25 cellular contexts compared by ENCODE assay signal in genomic region chr2:144541411-144541810, GRCh38.
"Had no signal": no experiment of that assay in that cellular context is flagged by ENCODE, and none has a peak within 500 bp of the region (broad histone marks: within the 10 kb centered on the region; RNA-seq: fewer than 3 reads in every experiment).

No MANE protein-coding gene starts in this region.

- H3K27me3 ChIP-seq: ascending aorta, gastrocnemius medialis, transverse colon had no signal

- FAIRE-seq: urothelium cell line had no signal

- H3K4me1 ChIP-seq: ascending aorta, gastrocnemius medialis, transverse colon had no signal

- H3K27me3 Mint-ChIP-seq: central memory CD8-positive, alpha-beta T cell had no signal

- H3K36me3 Mint-ChIP-seq: activated CD8-positive, alpha-beta memory T cell treated with anti-CD3 and anti-CD28 coated beads, Interleukin-2, amount 10 ng/mL, durations not matched to agents 7 days and 5 days; activated naive CD4-positive, alpha-beta T cell treated with anti-CD3 and anti-CD28 coated beads, Interleukin-2, amount 50 U/mL, for 24 hours had no signal

- H3K4me1 Mint-ChIP-seq: activated CD4-positive, alpha-beta T cell treated with anti-CD3 and anti-CD28 coated beads, Interleukin-2, amount 10 ng/mL, durations not matched to agents 24 days and 14 days; activated CD8-positive, alpha-beta memory T cell treated with anti-CD3 and anti-CD28 coated beads, Interleukin-2, amount 10 ng/mL, durations not matched to agents 7 days and 5 days; activated naive CD4-positive, alpha-beta T cell treated with anti-CD3 and anti-CD28 coated beads, Interleukin-2, amount 50 U/mL, for 24 hours; central memory CD8-positive, alpha-beta T cell; T-helper 17 cell had no signal

- H3K4me3 Mint-ChIP-seq: activated CD4-positive, alpha-beta T cell treated with anti-CD3 and anti-CD28 coated beads, Interleukin-2, amount 10 ng/mL, durations not matched to agents 24 days and 14 days; activated CD8-positive, alpha-beta memory T cell treated with anti-CD3 and anti-CD28 coated beads, Interleukin-2, amount 10 ng/mL, durations not matched to agents 7 days and 5 days; activated CD8-positive, alpha-beta T cell treated with anti-CD3 and anti-CD28 coated beads for 36 hours; activated naive CD4-positive, alpha-beta T cell treated with anti-CD3 and anti-CD28 coated beads, Interleukin-2, amount 50 U/mL, for 24 hours; central memory CD8-positive, alpha-beta T cell; neural crest cell; stimulated activated naive B cell treated with anti-CD40 and anti-IgM and Interleukin-4, amounts not matched to agents 10 μg/mL and 1 μg/mL and 100 μg/mL, for 72 hours; T-helper 17 cell had no signal

- ATAC-seq: activated CD4-positive, CD25-positive, alpha-beta regulatory T cell treated with anti-CD3 and anti-CD28 coated beads, Interleukin-2, amount 50 U/mL, for 24 hours; activated CD8-positive, alpha-beta memory T cell treated with anti-CD3 and anti-CD28 coated beads, Interleukin-2, amount 10 ng/mL, durations not matched to agents 7 days and 5 days; activated CD8-positive, alpha-beta T cell treated with anti-CD3 and anti-CD28 coated beads for 36 hours; gastrocnemius medialis; left cardiac atrium; sciatic nerve; stimulated activated naive B cell treated with anti-CD40 and anti-IgM and Interleukin-4, amounts not matched to agents 10 μg/mL and 1 μg/mL and 100 μg/mL, for 72 hours; T-helper 17 cell had no signal

- H3K27ac ChIP-seq: ascending aorta, gastrocnemius medialis, transverse colon, VCaP had no signal

- H3K9me3 ChIP-seq: ascending aorta, gastrocnemius medialis, transverse colon had no signal

- DNase-seq: activated CD4-positive, alpha-beta T cell treated with anti-CD3 and anti-CD28 coated beads, Interleukin-2, amount 10 ng/mL, durations not matched to agents 24 days and 14 days; activated CD8-positive, alpha-beta memory T cell treated with anti-CD3 and anti-CD28 coated beads, Interleukin-2, amount 10 ng/mL, durations not matched to agents 7 days and 5 days; activated CD8-positive, alpha-beta T cell treated with anti-CD3 and anti-CD28 coated beads for 36 hours; activated gamma-delta T cell; activated T-cell treated with anti-CD3 and anti-CD28 coated beads for 4 hours; gastrocnemius medialis; hippocampal formation; left cardiac atrium; occipital lobe; stimulated activated CD4-positive, alpha-beta T cell treated with anti-CD3 and anti-CD28 coated beads, Interleukin-15, amount 100 ng/mL, for 24 hours; stimulated activated CD4-positive, alpha-beta T cell treated with anti-CD3 and anti-CD28 coated beads, Interleukin-2, amount 100 ng/mL, for 48 hours; stimulated activated CD8-positive, alpha-beta memory T cell treated with anti-CD3 and anti-CD28 coated beads, Interleukin-4, amount 100 ng/mL, for 48 hours; stimulated activated naive B cell treated with anti-CD40 and anti-IgM and Interleukin-4, amounts not matched to agents 10 μg/mL and 1 μg/mL and 100 μg/mL, for 72 hours; SW 1271; T-helper 17 cell; transverse colon had no signal

- H3K4me2 ChIP-seq: smooth muscle cell had no signal

- H3K36me3 ChIP-seq: ascending aorta, gastrocnemius medialis, transverse colon had no signal

- H3K4me3 ChIP-seq: ascending aorta, gastrocnemius medialis, smooth muscle cell, transverse colon had no signal

- H3K27ac Mint-ChIP-seq: activated CD4-positive, alpha-beta T cell treated with anti-CD3 and anti-CD28 coated beads, Interleukin-2, amount 10 ng/mL, durations not matched to agents 24 days and 14 days; activated CD8-positive, alpha-beta memory T cell treated with anti-CD3 and anti-CD28 coated beads, Interleukin-2, amount 10 ng/mL, durations not matched to agents 7 days and 5 days; activated CD8-positive, alpha-beta T cell treated with anti-CD3 and anti-CD28 coated beads for 36 hours; activated naive CD4-positive, alpha-beta T cell treated with anti-CD3 and anti-CD28 coated beads, Interleukin-2, amount 50 U/mL, for 24 hours; stimulated activated naive B cell treated with anti-CD40 and anti-IgM and Interleukin-4, amounts not matched to agents 10 μg/mL and 1 μg/mL and 100 μg/mL, for 72 hours; T-helper 17 cell had no signal

- H3K9me3 Mint-ChIP-seq: activated CD4-positive, alpha-beta T cell treated with anti-CD3 and anti-CD28 coated beads, Interleukin-2, amount 10 ng/mL, durations not matched to agents 24 days and 14 days; activated CD8-positive, alpha-beta T cell treated with anti-CD3 and anti-CD28 coated beads for 36 hours; activated naive CD4-positive, alpha-beta T cell treated with anti-CD3 and anti-CD28 coated beads, Interleukin-2, amount 50 U/mL, for 24 hours; central memory CD8-positive, alpha-beta T cell had no signal
